ENCODE assay signal across 16 cellular contexts in the genomic region with DNA sequence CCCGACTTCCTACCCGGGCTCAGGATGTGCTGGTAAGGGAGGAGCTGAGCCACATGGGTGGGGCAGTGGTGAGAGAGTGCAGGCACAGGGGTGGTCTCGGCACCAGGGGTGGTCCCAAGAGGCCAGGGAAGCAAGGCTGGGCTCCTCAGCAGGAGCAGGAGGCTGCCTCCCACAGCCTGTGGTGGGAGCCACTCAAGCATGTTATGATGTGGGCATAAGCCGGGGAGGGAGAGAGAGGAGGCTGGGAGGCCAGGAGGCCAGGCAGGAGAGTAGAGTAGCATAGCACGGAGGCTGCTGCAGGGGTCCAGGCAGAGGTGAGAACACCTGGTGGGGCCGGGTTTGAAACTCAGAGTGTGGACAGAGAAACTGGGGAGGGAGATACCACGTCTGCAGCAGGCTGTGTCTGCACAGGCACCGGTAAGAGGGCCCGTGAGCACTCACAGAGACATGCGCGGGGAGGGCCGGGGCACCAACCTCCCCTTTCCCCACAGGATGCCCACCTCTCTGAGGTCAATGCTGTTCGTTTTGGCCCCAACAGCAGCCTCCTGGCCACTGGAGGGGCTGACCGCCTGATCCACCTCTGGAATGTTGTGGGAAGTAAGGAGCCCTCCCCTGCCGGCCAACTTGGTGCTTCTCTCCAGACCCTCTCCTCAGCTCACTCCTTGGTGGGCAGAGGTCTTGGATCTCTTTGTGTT. TPM values are rescaled to one million over a fixed set of nuclear protein-coding genes. Genes with fewer than 3 reads are reported as not detected.
DNase-seq lines count a peak whose midpoint lies in the region; ATAC-seq and TF ChIP-seq lines count a peak whose summit lies in the region.
"Had no signal": no experiment of that assay in that cellular context is flagged by ENCODE, and none has a peak within 500 bp of the region (broad histone marks: within the 10 kb centered on the region; RNA-seq: fewer than 3 reads in every experiment).

No MANE protein-coding gene starts in this region.

- peaks cover 60% of the 10 kb centered on the region for H3K36me3 Mint-ChIP-seq in CD4-positive, alpha-beta T cell (ENCODE audit: low read depth)
- no peaks in the 10 kb centered on the region for H3K36me3 Mint-ChIP-seq in activated naive CD8-positive, alpha-beta T cell
- no peaks in the 10 kb centered on the region for H3K36me3 Mint-ChIP-seq in naive B cell

- H3K36me3 ChIP-seq in WERI-Rb-1: no peaks in the 10 kb centered on the region; the same call in 1 of the 2 replicates
- H3K36me3 ChIP-seq: BE2C, right lobe of liver, thyroid gland had no signal

- no peak for ATAC-seq in CD4-positive, alpha-beta T cell (ENCODE audit: poor library complexity)
- ATAC-seq in naive B cell (ENCODE audit: low read depth in 2 of 2) (no peak), HG02798 (IDR thresholded peaks at IDR 0.05; ENCODE audit: poor library complexity, unreplicated experiment) (no peak)
- ATAC-seq: activated CD4-positive, CD25-positive, alpha-beta regulatory T cell treated with anti-CD3 and anti-CD28 coated beads, Interleukin-2, amount 50 U/mL, for 24 hours; Panc1; right lobe of liver had no signal

- TF ChIP-seq POLR2A in GM15510 (IDR thresholded peaks at IDR 0.05; ENCODE audit: borderline replicate concordance, extremely low read depth, insufficient read length): peak; percentile 17

- no peaks in the 10 kb centered on the region for H3K27me3 Mint-ChIP-seq in CD4-positive, alpha-beta T cell
- H3K27me3 Mint-ChIP-seq in activated naive CD8-positive, alpha-beta T cell: no peaks in the 10 kb centered on the region
- no peaks in the 10 kb centered on the region for H3K27me3 Mint-ChIP-seq in naive B cell

- POLR2A ChIA-PET in CD4-positive, alpha-beta T cell (lab: Charles Lee): no interaction called here

- no peaks in the 10 kb centered on the region for H3K9me3 ChIP-seq in CD4-positive, alpha-beta T cell (ENCODE audit: control insufficient read depth, low read length)
- no peaks in the 10 kb centered on the region for H3K9me3 ChIP-seq in WERI-Rb-1 (ENCODE audit: severe bottlenecking)
- H3K9me3 ChIP-seq: BE2C, right lobe of liver, thyroid gland had no signal

- no peak overlapping the region for H3K4me3 Mint-ChIP-seq in CD4-positive, alpha-beta T cell
- no peak overlapping the region for H3K4me3 Mint-ChIP-seq in activated naive CD8-positive, alpha-beta T cell
- peak overlapping the region in 2 of 8 donors; percentile 32 to 54 for H3K4me3 Mint-ChIP-seq in naive B cell
- H3K4me3 Mint-ChIP-seq: H9 had no signal

- H3K27ac ChIP-seq in CD4-positive, alpha-beta T cell (ENCODE audit: low read depth, low read length): no peak overlapping the region
- H3K27ac ChIP-seq in WERI-Rb-1: no peak overlapping the region
- H3K27ac ChIP-seq: right lobe of liver, thyroid gland had no signal

- no peaks in the 10 kb centered on the region for H3K27me3 ChIP-seq in CD4-positive, alpha-beta T cell (ENCODE audit: control insufficient read depth, insufficient read depth, low read length)
- H3K27me3 ChIP-seq in WERI-Rb-1 (ENCODE audit: insufficient read depth, low read depth, severe bottlenecking): no peaks in the 10 kb centered on the region
- H3K27me3 ChIP-seq: BE2C, right lobe of liver, thyroid gland had no signal

- CTCF ChIA-PET in CD4-positive, alpha-beta T cell (lab: Charles Lee): no interaction called here

- H3K4me3 ChIP-seq in WERI-Rb-1 (ENCODE audit: low read depth, low read length): no peak overlapping the region
- H3K4me3 ChIP-seq: right lobe of liver, thyroid gland had no signal

- DNase-seq in CD4-positive, alpha-beta T cell: no peak
- DNase-seq in naive B cell: no peak
- no peak for DNase-seq in stimulated activated CD4-positive, alpha-beta T cell treated with anti-CD3 and anti-CD28 coated beads, Interleukin-12 subunit alpha, Interleukin-12 subunit beta, amount 100 ng/mL, for 4 hours
- DNase-seq in effector CD8-positive, alpha-beta T cell (lab: John Stamatoyannopoulos, UW): no peak
- no peak for DNase-seq in WERI-Rb-1
- DNase-seq: BE2C; H9; NCI-H774; stimulated activated CD4-positive, alpha-beta T cell treated with anti-CD3 and anti-CD28 coated beads, Interleukin-2, amount 100 ng/mL, for 24 hours; thyroid gland had no signal

- no peaks in the 10 kb centered on the region for H3K9me3 Mint-ChIP-seq in CD4-positive, alpha-beta T cell
- H3K9me3 Mint-ChIP-seq in activated naive CD8-positive, alpha-beta T cell (ENCODE audit: low read depth): no peaks in the 10 kb centered on the region
- no peaks in the 10 kb centered on the region for H3K9me3 Mint-ChIP-seq in naive B cell
- H3K9me3 Mint-ChIP-seq: H9 had no signal

- intact Hi-C loops in CD4-positive, alpha-beta T cell (cut with DNase I, micrococcal nuclease): no loop called here

- peak overlapping the region; percentile 65 for H3K27ac Mint-ChIP-seq in CD4-positive, alpha-beta T cell
- H3K27ac Mint-ChIP-seq in activated naive CD8-positive, alpha-beta T cell: peak overlapping the region; percentile 54
- H3K27ac Mint-ChIP-seq in naive B cell: peak overlapping the region; percentile 88 to 99 (median 92)

- peaks cover 16% of the 10 kb centered on the region for H3K4me1 Mint-ChIP-seq in CD4-positive, alpha-beta T cell (ENCODE audit: low read depth)
- H3K4me1 Mint-ChIP-seq in activated naive CD8-positive, alpha-beta T cell (ENCODE audit: low read depth): peaks cover 7% of the 10 kb centered on the region
- H3K4me1 Mint-ChIP-seq in naive B cell: peaks cover 50 to 60% (median 55%) of the 10 kb centered on the region in 3 donors

- no peak for TF ChIP-seq CTCF in CD4-positive, alpha-beta T cell (IDR thresholded peaks at IDR 0.05)
- TF ChIP-seq CTCF in WERI-Rb-1 (IDR thresholded peaks at IDR 0.05; ENCODE audit: low read depth, low read length): no peak

RNA-seq across cellular contexts. Expression of a gene that starts 10.7 kb away (rescaled TPM):
- total RNA-seq in CD4-positive, alpha-beta T cell: 10 to 100 TPM; 58.3 to 61.6 TPM
- 10 to 100 TPM; 19.1 to 35.5 (median 21.3) TPM for polyA plus RNA-seq in naive B cell (ENCODE audit: low read depth in 6 of 6)

RNA-seq across cellular contexts. Expression of a gene that starts 31.1 kb away (rescaled TPM):
- total RNA-seq in CD4-positive, alpha-beta T cell: 10 to 100 TPM; 10.5 to 12.9 TPM
- polyA plus RNA-seq in naive B cell (ENCODE audit: low read depth in 6 of 6): 10 to 100 TPM; 24.3 to 39.2 (median 30.7) TPM
